ENCODE assay signal across 8 cellular contexts in genomic region chr14:82441270-82441669, GRCh38.
"Had no signal": no experiment of that assay in that cellular context is flagged by ENCODE, and none has a peak within 500 bp of the region (broad histone marks: within the 10 kb centered on the region; RNA-seq: fewer than 3 reads in every experiment).

No MANE protein-coding gene starts in this region.

- H3K9ac ChIP-seq: KMS-11 had no signal

- H3K27ac ChIP-seq: KMS-11 had no signal

- H3K4me3 ChIP-seq: GM23338 had no signal

- H3K27ac Mint-ChIP-seq: GM23338, H9 had no signal

- H3K4me3 Mint-ChIP-seq: GM23338, H9 had no signal

- H2AFZ ChIP-seq: GM23338 had no signal

- H3K9me3 Mint-ChIP-seq: H9 had no signal

- H3K4me2 ChIP-seq: GM23338, KMS-11 had no signal

- ATAC-seq: GM23338 had no signal

- FAIRE-seq: H1, H54, HTR-8/SVneo had no signal

- H3K4me1 Mint-ChIP-seq: GM23338, H9 had no signal

- DNase-seq: H9, HCEC 1CT, KBM-7 had no signal
